In the genomic region with DNA sequence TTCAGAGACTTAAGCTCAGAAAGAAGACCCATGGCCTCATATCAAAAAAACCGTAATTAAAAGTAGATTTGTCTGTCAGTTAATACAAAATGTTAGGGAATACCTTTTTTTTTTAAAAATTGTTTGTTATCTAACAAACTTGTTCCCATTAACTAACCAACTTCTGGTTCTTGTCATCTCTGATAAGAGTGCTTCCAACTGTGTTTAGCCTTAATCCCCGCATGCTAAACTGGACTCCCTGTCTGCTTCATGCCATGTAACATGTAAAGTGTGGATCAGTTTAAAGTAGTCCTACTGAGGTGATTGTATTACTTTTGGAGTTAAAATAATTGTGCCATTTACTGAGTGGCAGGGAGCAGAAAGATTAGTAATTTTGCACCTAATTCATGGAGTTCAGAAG, we compare ENCODE assay signal across 1 cellular context.
TF ChIP-seq lines count a peak whose summit lies in the region.

No MANE protein-coding gene starts in this region.

TF ChIP-seq in HEK293, 187 proteins besides CTCF, POLR2A, EP300 and RAD21:
- TF ChIP-seq, protein P1, sequence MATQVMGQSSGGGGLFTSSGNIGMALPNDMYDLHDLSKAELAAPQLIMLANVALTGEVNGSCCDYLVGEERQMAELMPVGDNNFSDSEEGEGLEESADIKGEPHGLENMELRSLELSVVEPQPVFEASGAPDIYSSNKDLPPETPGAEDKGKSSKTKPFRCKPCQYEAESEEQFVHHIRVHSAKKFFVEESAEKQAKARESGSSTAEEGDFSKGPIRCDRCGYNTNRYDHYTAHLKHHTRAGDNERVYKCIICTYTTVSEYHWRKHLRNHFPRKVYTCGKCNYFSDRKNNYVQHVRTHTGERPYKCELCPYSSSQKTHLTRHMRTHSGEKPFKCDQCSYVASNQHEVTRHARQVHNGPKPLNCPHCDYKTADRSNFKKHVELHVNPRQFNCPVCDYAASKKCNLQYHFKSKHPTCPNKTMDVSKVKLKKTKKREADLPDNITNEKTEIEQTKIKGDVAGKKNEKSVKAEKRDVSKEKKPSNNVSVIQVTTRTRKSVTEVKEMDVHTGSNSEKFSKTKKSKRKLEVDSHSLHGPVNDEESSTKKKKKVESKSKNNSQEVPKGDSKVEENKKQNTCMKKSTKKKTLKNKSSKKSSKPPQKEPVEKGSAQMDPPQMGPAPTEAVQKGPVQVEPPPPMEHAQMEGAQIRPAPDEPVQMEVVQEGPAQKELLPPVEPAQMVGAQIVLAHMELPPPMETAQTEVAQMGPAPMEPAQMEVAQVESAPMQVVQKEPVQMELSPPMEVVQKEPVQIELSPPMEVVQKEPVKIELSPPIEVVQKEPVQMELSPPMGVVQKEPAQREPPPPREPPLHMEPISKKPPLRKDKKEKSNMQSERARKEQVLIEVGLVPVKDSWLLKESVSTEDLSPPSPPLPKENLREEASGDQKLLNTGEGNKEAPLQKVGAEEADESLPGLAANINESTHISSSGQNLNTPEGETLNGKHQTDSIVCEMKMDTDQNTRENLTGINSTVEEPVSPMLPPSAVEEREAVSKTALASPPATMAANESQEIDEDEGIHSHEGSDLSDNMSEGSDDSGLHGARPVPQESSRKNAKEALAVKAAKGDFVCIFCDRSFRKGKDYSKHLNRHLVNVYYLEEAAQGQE (tag by site-specific recombination; IDR thresholded peaks at IDR 0.05): no peak
- TF ChIP-seq SP7 (tag by site-specific recombination; IDR thresholded peaks at IDR 0.05) (no peak), IKZF3 (tag by site-specific recombination; IDR thresholded peaks at IDR 0.05) (no peak), ZNF292 (tag by site-specific recombination; IDR thresholded peaks at IDR 0.05; ENCODE audit: borderline replicate concordance, low read depth) (no peak), YY2 (tag by site-specific recombination; IDR thresholded peaks at IDR 0.05) (no peak), ZNF175 (tag by site-specific recombination; IDR thresholded peaks at IDR 0.05) (no peak), ZNF658 (tag by site-specific recombination; IDR thresholded peaks at IDR 0.05) (no peak), ZBTB7A (tag by site-specific recombination; IDR thresholded peaks at IDR 0.05; ENCODE audit: low read depth) (no peak), ZNF768 (tag by site-specific recombination; IDR thresholded peaks at IDR 0.05) (no peak), YY1 (tag by site-specific recombination; IDR thresholded peaks at IDR 0.05) (no peak), ZIC2 (tag by site-specific recombination; IDR thresholded peaks at IDR 0.05) (peak; percentile 82), ZNF664 (tag by site-specific recombination; IDR thresholded peaks at IDR 0.05) (no peak), ZNF624 (tag by site-specific recombination; IDR thresholded peaks at IDR 0.05) (no peak), KLF10 (tag by site-specific recombination; IDR thresholded peaks at IDR 0.05) (no peak), ZNF146 (tag by site-specific recombination; IDR thresholded peaks at IDR 0.05) (no peak), GLI4 (tag by site-specific recombination; IDR thresholded peaks at IDR 0.05) (no peak), OSR2 (tag by site-specific recombination; IDR thresholded peaks at IDR 0.05) (peak; percentile 20; the same call in 1 of the 2 replicates), GLI2 (tag by site-specific recombination; IDR thresholded peaks at IDR 0.05; ENCODE audit: borderline replicate concordance, low read depth) (no peak)
- TF ChIP-seq, protein P2, sequence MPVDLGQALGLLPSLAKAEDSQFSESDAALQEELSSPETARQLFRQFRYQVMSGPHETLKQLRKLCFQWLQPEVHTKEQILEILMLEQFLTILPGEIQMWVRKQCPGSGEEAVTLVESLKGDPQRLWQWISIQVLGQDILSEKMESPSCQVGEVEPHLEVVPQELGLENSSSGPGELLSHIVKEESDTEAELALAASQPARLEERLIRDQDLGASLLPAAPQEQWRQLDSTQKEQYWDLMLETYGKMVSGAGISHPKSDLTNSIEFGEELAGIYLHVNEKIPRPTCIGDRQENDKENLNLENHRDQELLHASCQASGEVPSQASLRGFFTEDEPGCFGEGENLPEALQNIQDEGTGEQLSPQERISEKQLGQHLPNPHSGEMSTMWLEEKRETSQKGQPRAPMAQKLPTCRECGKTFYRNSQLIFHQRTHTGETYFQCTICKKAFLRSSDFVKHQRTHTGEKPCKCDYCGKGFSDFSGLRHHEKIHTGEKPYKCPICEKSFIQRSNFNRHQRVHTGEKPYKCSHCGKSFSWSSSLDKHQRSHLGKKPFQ (tag by site-specific recombination; IDR thresholded peaks at IDR 0.05): no peak
- TF ChIP-seq, protein P3, sequence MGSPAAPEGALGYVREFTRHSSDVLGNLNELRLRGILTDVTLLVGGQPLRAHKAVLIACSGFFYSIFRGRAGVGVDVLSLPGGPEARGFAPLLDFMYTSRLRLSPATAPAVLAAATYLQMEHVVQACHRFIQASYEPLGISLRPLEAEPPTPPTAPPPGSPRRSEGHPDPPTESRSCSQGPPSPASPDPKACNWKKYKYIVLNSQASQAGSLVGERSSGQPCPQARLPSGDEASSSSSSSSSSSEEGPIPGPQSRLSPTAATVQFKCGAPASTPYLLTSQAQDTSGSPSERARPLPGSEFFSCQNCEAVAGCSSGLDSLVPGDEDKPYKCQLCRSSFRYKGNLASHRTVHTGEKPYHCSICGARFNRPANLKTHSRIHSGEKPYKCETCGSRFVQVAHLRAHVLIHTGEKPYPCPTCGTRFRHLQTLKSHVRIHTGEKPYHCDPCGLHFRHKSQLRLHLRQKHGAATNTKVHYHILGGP (tag by site-specific recombination; IDR thresholded peaks at IDR 0.05): no peak
- TF ChIP-seq, protein P4, sequence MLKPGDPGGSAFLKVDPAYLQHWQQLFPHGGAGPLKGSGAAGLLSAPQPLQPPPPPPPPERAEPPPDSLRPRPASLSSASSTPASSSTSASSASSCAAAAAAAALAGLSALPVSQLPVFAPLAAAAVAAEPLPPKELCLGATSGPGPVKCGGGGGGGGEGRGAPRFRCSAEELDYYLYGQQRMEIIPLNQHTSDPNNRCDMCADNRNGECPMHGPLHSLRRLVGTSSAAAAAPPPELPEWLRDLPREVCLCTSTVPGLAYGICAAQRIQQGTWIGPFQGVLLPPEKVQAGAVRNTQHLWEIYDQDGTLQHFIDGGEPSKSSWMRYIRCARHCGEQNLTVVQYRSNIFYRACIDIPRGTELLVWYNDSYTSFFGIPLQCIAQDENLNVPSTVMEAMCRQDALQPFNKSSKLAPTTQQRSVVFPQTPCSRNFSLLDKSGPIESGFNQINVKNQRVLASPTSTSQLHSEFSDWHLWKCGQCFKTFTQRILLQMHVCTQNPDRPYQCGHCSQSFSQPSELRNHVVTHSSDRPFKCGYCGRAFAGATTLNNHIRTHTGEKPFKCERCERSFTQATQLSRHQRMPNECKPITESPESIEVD (tag by site-specific recombination; IDR thresholded peaks at IDR 0.05): peak; percentile 22; the same call in 1 of the 2 replicates
- TF ChIP-seq, protein P5, sequence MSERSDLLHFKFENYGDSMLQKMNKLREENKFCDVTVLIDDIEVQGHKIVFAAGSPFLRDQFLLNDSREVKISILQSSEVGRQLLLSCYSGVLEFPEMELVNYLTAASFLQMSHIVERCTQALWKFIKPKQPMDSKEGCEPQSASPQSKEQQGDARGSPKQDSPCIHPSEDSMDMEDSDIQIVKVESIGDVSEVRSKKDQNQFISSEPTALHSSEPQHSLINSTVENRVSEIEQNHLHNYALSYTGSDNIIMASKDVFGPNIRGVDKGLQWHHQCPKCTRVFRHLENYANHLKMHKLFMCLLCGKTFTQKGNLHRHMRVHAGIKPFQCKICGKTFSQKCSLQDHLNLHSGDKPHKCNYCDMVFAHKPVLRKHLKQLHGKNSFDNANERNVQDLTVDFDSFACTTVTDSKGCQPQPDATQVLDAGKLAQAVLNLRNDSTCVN (tag by site-specific recombination; optimal IDR thresholded peaks at IDR 0.05): no peak
- TF ChIP-seq, protein P6, sequence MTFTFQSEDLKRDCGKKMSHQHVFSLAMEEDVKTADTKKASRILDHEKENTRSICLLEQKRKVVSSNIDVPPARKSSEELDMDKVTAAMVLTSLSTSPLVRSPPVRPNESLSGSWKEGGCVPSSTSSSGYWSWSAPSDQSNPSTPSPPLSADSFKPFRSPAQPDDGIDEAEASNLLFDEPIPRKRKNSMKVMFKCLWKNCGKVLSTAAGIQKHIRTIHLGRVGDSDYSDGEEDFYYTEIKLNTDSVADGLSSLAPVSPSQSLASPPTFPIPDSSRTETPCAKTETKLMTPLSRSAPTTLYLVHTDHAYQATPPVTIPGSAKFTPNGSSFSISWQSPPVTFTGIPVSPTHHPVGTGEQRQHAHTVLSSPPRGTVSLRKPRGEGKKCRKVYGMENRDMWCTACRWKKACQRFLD (tag by site-specific recombination; IDR thresholded peaks at IDR 0.05): no peak
- TF ChIP-seq, protein P7, sequence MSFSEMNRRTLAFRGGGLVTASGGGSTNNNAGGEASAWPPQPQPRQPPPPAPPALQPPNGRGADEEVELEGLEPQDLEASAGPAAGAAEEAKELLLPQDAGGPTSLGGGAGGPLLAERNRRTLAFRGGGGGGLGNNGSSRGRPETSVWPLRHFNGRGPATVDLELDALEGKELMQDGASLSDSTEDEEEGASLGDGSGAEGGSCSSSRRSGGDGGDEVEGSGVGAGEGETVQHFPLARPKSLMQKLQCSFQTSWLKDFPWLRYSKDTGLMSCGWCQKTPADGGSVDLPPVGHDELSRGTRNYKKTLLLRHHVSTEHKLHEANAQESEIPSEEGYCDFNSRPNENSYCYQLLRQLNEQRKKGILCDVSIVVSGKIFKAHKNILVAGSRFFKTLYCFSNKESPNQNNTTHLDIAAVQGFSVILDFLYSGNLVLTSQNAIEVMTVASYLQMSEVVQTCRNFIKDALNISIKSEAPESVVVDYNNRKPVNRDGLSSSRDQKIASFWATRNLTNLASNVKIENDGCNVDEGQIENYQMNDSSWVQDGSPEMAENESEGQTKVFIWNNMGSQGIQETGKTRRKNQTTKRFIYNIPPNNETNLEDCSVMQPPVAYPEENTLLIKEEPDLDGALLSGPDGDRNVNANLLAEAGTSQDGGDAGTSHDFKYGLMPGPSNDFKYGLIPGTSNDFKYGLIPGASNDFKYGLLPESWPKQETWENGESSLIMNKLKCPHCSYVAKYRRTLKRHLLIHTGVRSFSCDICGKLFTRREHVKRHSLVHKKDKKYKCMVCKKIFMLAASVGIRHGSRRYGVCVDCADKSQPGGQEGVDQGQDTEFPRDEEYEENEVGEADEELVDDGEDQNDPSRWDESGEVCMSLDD (tag by site-specific recombination; IDR thresholded peaks at IDR 0.05): no peak
TF ChIP-seq in HEK293: peak in this region for 3.
